ENCODE assay signal across 9 cellular contexts in genomic region chr9:90801507-90802289, GRCh38. TPM values are rescaled to one million over a fixed set of nuclear protein-coding genes. Genes with fewer than 3 reads are reported as not detected.
A peak's percentile ranks its signal among the peaks of the same experiment; 100 is the strongest.
DNase-seq lines count a peak whose midpoint lies in the region; ATAC-seq and TF ChIP-seq lines count a peak whose summit lies in the region.
"Had no signal": no experiment of that assay in that cellular context is flagged by ENCODE, and none has a peak within 500 bp of the region (broad histone marks: within the 10 kb centered on the region; RNA-seq: fewer than 3 reads in every experiment).

SYK (plus strand) TSS chr9:90801819; CDS start chr9:90843899, 42,080 bp downstream.

- H4K20me1 ChIP-seq in BLaER1: no peaks in the 10 kb centered on the region

- H3K4me1 Mint-ChIP-seq in naive thymus-derived CD4-positive, alpha-beta T cell: peaks cover 0 to 14% (median 5%) of the 10 kb centered on the region in 7 donors

- ATAC-seq in GM18861 (IDR thresholded peaks at IDR 0.05; ENCODE audit: unreplicated experiment): peak; percentile 18
- peak; percentile 44 for ATAC-seq in HG03175 (IDR thresholded peaks at IDR 0.05; ENCODE audit: unreplicated experiment)
- ATAC-seq in Panc1: peak; percentile 62
- peak; percentile 81 for ATAC-seq in naive thymus-derived CD4-positive, alpha-beta T cell

- no peaks in the 10 kb centered on the region for H3K36me3 ChIP-seq in BLaER1
- no peaks in the 10 kb centered on the region for H3K36me3 ChIP-seq in Panc1 (ENCODE audit: control insufficient read depth, insufficient read depth, low read length)
- H3K36me3 ChIP-seq in endocrine pancreas (ENCODE audit: control insufficient read depth, insufficient read depth, low read length): no peaks in the 10 kb centered on the region
- no peaks in the 10 kb centered on the region for H3K36me3 ChIP-seq in naive thymus-derived CD4-positive, alpha-beta T cell (ENCODE audit: control insufficient read depth in 2 of 3, insufficient read depth in 3 of 3, low read length in 3 of 3)

- H3K4me3 ChIP-seq in BLaER1 (peak within 1 kb of the TSS; percentile 85), Panc1 (ENCODE audit: low read depth in 2 of 2, low read length in 2 of 2) (peak within 1 kb of the TSS; percentile 19), endocrine pancreas (ENCODE audit: control insufficient read depth, insufficient read depth, low read length) (peak within 1 kb of the TSS; percentile 87)
- no peak within 1 kb of the TSS for H3K4me3 ChIP-seq in naive thymus-derived CD4-positive, alpha-beta T cell (ENCODE audit: low read length)

- no TSS peak for BruUV-seq in Panc1 (replicated peaks; lab: Mats Ljungman, UMichigan)

- intact Hi-C loops in Panc1 (cut with micrococcal nuclease; ENCODE audit: unreplicated experiment): no loop called here
- intact Hi-C loops in naive thymus-derived CD4-positive, alpha-beta T cell (cut with micrococcal nuclease): no loop called here

- peak within 1 kb of the TSS in 9 of 10 donors; percentile 52 to 83 (median 72) for H3K4me3 Mint-ChIP-seq in naive thymus-derived CD4-positive, alpha-beta T cell

- peak within 1 kb of the TSS; percentile 92 for H3K4me2 ChIP-seq in BLaER1

- H3K9me3 Mint-ChIP-seq in naive thymus-derived CD4-positive, alpha-beta T cell: no peaks in the 10 kb centered on the region

- in situ Hi-C loops in Panc1 (cut with HindIII; ENCODE audit: low pct_unique_long_range_greater_than_20kb, low sequenced_read_pairs): no loop called here

- H3K36me3 Mint-ChIP-seq in naive thymus-derived CD4-positive, alpha-beta T cell: no peaks in the 10 kb centered on the region

- no peak within 1 kb of the TSS for H3K27ac Mint-ChIP-seq in naive thymus-derived CD4-positive, alpha-beta T cell

- DNase-seq in Panc1 (ENCODE audit: low read depth, low spot score) (no peak), T-helper 9 cell (no peak)
- DNase-seq in naive thymus-derived CD4-positive, alpha-beta T cell: peak in 1 of 9 donors; percentile 38
- no peak for DNase-seq in stimulated activated CD4-positive, alpha-beta T cell treated with anti-CD3 and anti-CD28 coated beads, Interleukin-4, amount 100 ng/mL, for 4 hours
- DNase-seq: IMR-90 had no signal

- H3K27me3 ChIP-seq in BLaER1 (no peaks in the 10 kb centered on the region), Panc1 (ENCODE audit: control insufficient read depth, insufficient read depth, low read length) (peaks cover 17% of the 10 kb centered on the region), endocrine pancreas (ENCODE audit: control insufficient read depth, insufficient read depth, low read length) (no peaks in the 10 kb centered on the region)
- H3K27me3 ChIP-seq in naive thymus-derived CD4-positive, alpha-beta T cell (ENCODE audit: control insufficient read depth in 2 of 2, insufficient read depth in 2 of 2, low read length in 2 of 2): peaks cover 0 to 15% of the 10 kb centered on the region in 2 donors

- H3K27me3 Mint-ChIP-seq in naive thymus-derived CD4-positive, alpha-beta T cell: peaks cover 63 to 88% (median 76%) of the 10 kb centered on the region in 5 donors

- POLR2A ChIA-PET in Panc1 (lab: Charles Lee): no interaction called here
- POLR2A ChIA-PET in naive thymus-derived CD4-positive, alpha-beta T cell (lab: Charles Lee): no interaction called here

- H3K9me3 ChIP-seq in BLaER1: peaks cover 7% of the 10 kb centered on the region; the same call in 1 of the 2 replicates
- no peaks in the 10 kb centered on the region for H3K9me3 ChIP-seq in Panc1 (ENCODE audit: control insufficient read depth, insufficient read depth, low read depth, low read length)
- no peaks in the 10 kb centered on the region for H3K9me3 ChIP-seq in endocrine pancreas (ENCODE audit: control insufficient read depth, low read length)
- no peaks in the 10 kb centered on the region for H3K9me3 ChIP-seq in naive thymus-derived CD4-positive, alpha-beta T cell (ENCODE audit: control insufficient read depth in 2 of 3, low read length in 3 of 3)

- CTCF ChIA-PET in Panc1 (lab: Charles Lee): no interaction called here
- CTCF ChIA-PET in naive thymus-derived CD4-positive, alpha-beta T cell (lab: Charles Lee): interaction anchor here (0.6 kb wide), 1 partner anchor 9 kb away, joined by 3 read pairs; no protein-coding TSS in a partner anchor

- H3K4me1 ChIP-seq in BLaER1 (peaks cover 42% of the 10 kb centered on the region), Panc1 (ENCODE audit: control insufficient read depth, insufficient read depth, low read length) (no peaks in the 10 kb centered on the region), endocrine pancreas (ENCODE audit: control insufficient read depth, insufficient read depth, low read length) (peaks cover 14% of the 10 kb centered on the region)
- H3K4me1 ChIP-seq in naive thymus-derived CD4-positive, alpha-beta T cell (ENCODE audit: control insufficient read depth in 2 of 2, insufficient read depth in 2 of 2, low read length in 2 of 2): no peaks in the 10 kb centered on the region

- peak within 1 kb of the TSS; percentile 89 for H3K9ac ChIP-seq in BLaER1
- H3K9ac ChIP-seq in endocrine pancreas (ENCODE audit: control insufficient read depth, insufficient read depth, low read length): peak within 1 kb of the TSS; percentile 81

- H3K27ac ChIP-seq in BLaER1 (peak within 1 kb of the TSS; percentile 93), Panc1 (ENCODE audit: low read length) (no peak within 1 kb of the TSS)
- no peak within 1 kb of the TSS for H3K27ac ChIP-seq in naive thymus-derived CD4-positive, alpha-beta T cell (ENCODE audit: low read depth, low read length)

- no peak for TF ChIP-seq CTCF in Panc1 (IDR thresholded peaks at IDR 0.05)

RNA-seq across cellular contexts. Expression of gene SYK, which starts in this region (rescaled TPM):
- total RNA-seq in Panc1 (2021; ENCODE audit: unreplicated experiment): 0.28 TPM
- not detected for polyA plus RNA-seq in Panc1 (2012; ENCODE audit: insufficient read length)
- total RNA-seq in naive thymus-derived CD4-positive, alpha-beta T cell: 10 to 100 TPM in 1 of 5 experiments, 1 to 10 TPM in 3, under 1 TPM in 1; 0.41 to 71.6 (median 2.4) TPM
- polyA plus RNA-seq in naive thymus-derived CD4-positive, alpha-beta T cell: under 1 TPM; 0.26 to 0.31 TPM
- total RNA-seq: IMR-90 had no signal
- polyA plus RNA-seq: IMR-90 had no signal

Comparison
In these comparisons a context has a peak if more than half of its experiments do, and no peak if none do; other contexts are left out.
1. Peak in ATAC-seq and H3K4me3 ChIP-seq in Panc1; RNA of the gene not detected or under 1 TPM.
2. ATAC-seq: peak in every context shown above with its lines; median percentile 81 in naive thymus-derived CD4-positive, alpha-beta T cell; 62 in Panc1; 44 in HG03175; 18 in GM18861.